ENCODE assay signal across 17 cellular contexts in the genomic region with DNA sequence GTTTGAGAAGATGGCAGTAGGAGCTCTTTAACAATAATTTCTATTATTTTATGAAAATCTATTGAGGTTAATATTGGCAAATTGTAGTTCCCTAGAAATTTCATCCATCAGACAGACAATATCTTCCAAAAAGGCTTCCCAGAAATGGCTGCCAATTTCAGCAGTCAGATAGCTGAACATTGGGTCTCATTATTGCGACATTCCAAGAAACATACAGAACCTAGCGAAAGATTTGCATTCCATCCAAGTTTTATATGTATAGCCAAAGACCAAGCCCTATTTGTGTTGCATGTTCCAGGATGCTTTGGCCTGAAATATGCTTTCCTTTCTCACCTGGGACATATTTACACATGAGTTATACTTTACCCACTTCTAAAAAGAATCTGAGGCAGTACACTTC. TPM values are rescaled to one million over a fixed set of nuclear protein-coding genes. Genes with fewer than 3 reads are reported as not detected.
"Had no signal": no experiment of that assay in that cellular context is flagged by ENCODE, and none has a peak within 500 bp of the region (broad histone marks: within the 10 kb centered on the region; RNA-seq: fewer than 3 reads in every experiment).

No MANE protein-coding gene starts in this region.

- H3K4me3 ChIP-seq: PC-9, Peyer's patch had no signal

- DNase-seq: Karpas-422; KG1; MM.1S; NCI-H1092 treated with DMSO at 0.1 percent for 48 hours; NCI-H1436; NCI-H187; NCI-H2081 treated with DMSO at 0.1 percent for 48 hours; NCI-H2171; NCI-H345; NCI-H446 treated with DMSO at 0.1 percent for 48 hours; NK-92 treated with Interleukin-12 subunit alpha and Interleukin-12 subunit beta, amount 100 ng/mL, for 24 hours; PC-9; Peyer's patch; SHP77; SK-N-SH; T-cell had no signal

- ATAC-seq: T-cell had no signal

- H3K36me3 ChIP-seq: Peyer's patch had no signal

- H3K4me2 ChIP-seq: PC-9, SK-N-SH had no signal

- H3K27me3 ChIP-seq: Peyer's patch had no signal

- H3K9ac ChIP-seq: SK-N-SH had no signal

- H3K9me3 ChIP-seq: Peyer's patch, SK-N-SH had no signal

- H3K27ac ChIP-seq: PC-9, Peyer's patch, RWPE1 had no signal

- H2AFZ ChIP-seq: PC-9 had no signal

- H3K4me1 ChIP-seq: Peyer's patch had no signal

RNA-seq across cellular contexts. Expression of a gene that starts 24.5 kb away (rescaled TPM):
- total RNA-seq: T-cell had no signal
